In genomic region chr6:147949981-147950622, GRCh38 we compare ENCODE assay signal across 20 cellular contexts.
DNase-seq lines count a peak whose midpoint lies in the region; ATAC-seq and TF ChIP-seq lines count a peak whose summit lies in the region.
"Had no signal": no experiment of that assay in that cellular context is flagged by ENCODE, and none has a peak within 500 bp of the region (broad histone marks: within the 10 kb centered on the region; RNA-seq: fewer than 3 reads in every experiment).

No MANE protein-coding gene starts in this region.

- peak; percentile 36 for ATAC-seq in stimulated activated memory B cell treated with anti-CD40 and anti-IgM and Interleukin-4, amounts not matched to agents 10 μg/mL and 1 μg/mL and 100 μg/mL, for 72 hours
- ATAC-seq in GM21717 (IDR thresholded peaks at IDR 0.05; ENCODE audit: unreplicated experiment): no peak
- ATAC-seq in left colon: no peak
- ATAC-seq: naive thymus-derived CD8-positive, alpha-beta T cell had no signal

- H3K4me1 ChIP-seq in breast epithelium: no peaks in the 10 kb centered on the region
- H3K4me1 ChIP-seq: psoas muscle had no signal

- DNase-seq in H4 (ENCODE audit: low spot score): peak; percentile 6
- DNase-seq in breast epithelium (ENCODE audit: low spot score in 2 of 2): no peak
- DNase-seq in kidney glomerular epithelial cell (lab: John Stamatoyannopoulos, UW): peak; percentile 13
- DNase-seq in NCI-H2107 (lab: John Stamatoyannopoulos, UW): no peak
- no peak for DNase-seq in NCI-H345 treated with DMSO at 0.1 percent for 48 hours (lab: John Stamatoyannopoulos, UW; ENCODE audit: unreplicated experiment)
- no peak for DNase-seq in left colon
- DNase-seq: activated CD4-positive, alpha-beta T cell treated with anti-CD3 and anti-CD28 coated beads for 1 hour; activated naive CD8-positive, alpha-beta T cell treated with anti-CD3 and anti-CD28 coated beads for 36 hours; GM23248; left ventricle myocardium superior; naive thymus-derived CD8-positive, alpha-beta T cell; NCI-H2171 treated with DMSO at 0.1 percent for 48 hours; NK-92 treated with Interleukin-12 subunit alpha and Interleukin-12 subunit beta, amount 100 ng/mL, for 24 hours; psoas muscle; T-helper 2 cell had no signal

- intact Hi-C loops in breast epithelium (cut with DNase I; ENCODE audit: low total_unique reads): no loop called here
- intact Hi-C loops in left colon (cut with DNase I, micrococcal nuclease): no loop called here

- H3K4me1 Mint-ChIP-seq in stimulated activated memory B cell treated with anti-CD40 and anti-IgM and Interleukin-4, amounts not matched to agents 10 μg/mL and 1 μg/mL and 100 μg/mL, for 72 hours: no peaks in the 10 kb centered on the region
- H3K4me1 Mint-ChIP-seq: activated naive CD8-positive, alpha-beta T cell treated with anti-CD3 and anti-CD28 coated beads for 36 hours; naive thymus-derived CD8-positive, alpha-beta T cell had no signal

- H3K4me3 Mint-ChIP-seq in stimulated activated memory B cell treated with anti-CD40 and anti-IgM and Interleukin-4, amounts not matched to agents 10 μg/mL and 1 μg/mL and 100 μg/mL, for 72 hours: no peak overlapping the region
- H3K4me3 Mint-ChIP-seq: activated naive CD8-positive, alpha-beta T cell treated with anti-CD3 and anti-CD28 coated beads for 36 hours; dendritic cell treated with granulocyte-macrophage colony-stimulating factor and Interleukin-4, amounts not matched to agents 40 ng/mL and 50 ng/mL, for 4 days; naive thymus-derived CD8-positive, alpha-beta T cell had no signal

- TF ChIP-seq POLR2A in breast epithelium (IDR thresholded peaks at IDR 0.05): no peak

- no peaks in the 10 kb centered on the region for H3K9me3 ChIP-seq in breast epithelium
- H3K9me3 ChIP-seq: esophagus muscularis mucosa, psoas muscle, tibial nerve had no signal

- no peaks in the 10 kb centered on the region for H3K36me3 ChIP-seq in breast epithelium
- H3K36me3 ChIP-seq: esophagus muscularis mucosa, tibial nerve had no signal

- no peaks in the 10 kb centered on the region for H3K36me3 Mint-ChIP-seq in stimulated activated memory B cell treated with anti-CD40 and anti-IgM and Interleukin-4, amounts not matched to agents 10 μg/mL and 1 μg/mL and 100 μg/mL, for 72 hours
- H3K36me3 Mint-ChIP-seq: activated naive CD8-positive, alpha-beta T cell treated with anti-CD3 and anti-CD28 coated beads for 36 hours; naive thymus-derived CD8-positive, alpha-beta T cell had no signal

- H3K9me3 Mint-ChIP-seq in stimulated activated memory B cell treated with anti-CD40 and anti-IgM and Interleukin-4, amounts not matched to agents 10 μg/mL and 1 μg/mL and 100 μg/mL, for 72 hours: peaks cover 9% of the 10 kb centered on the region

- no peak overlapping the region for H3K27ac Mint-ChIP-seq in stimulated activated memory B cell treated with anti-CD40 and anti-IgM and Interleukin-4, amounts not matched to agents 10 μg/mL and 1 μg/mL and 100 μg/mL, for 72 hours
- H3K27ac Mint-ChIP-seq: activated naive CD8-positive, alpha-beta T cell treated with anti-CD3 and anti-CD28 coated beads for 36 hours; dendritic cell treated with granulocyte-macrophage colony-stimulating factor and Interleukin-4, amounts not matched to agents 40 ng/mL and 50 ng/mL, for 4 days; naive thymus-derived CD8-positive, alpha-beta T cell had no signal

- no peaks in the 10 kb centered on the region for H3K27me3 ChIP-seq in breast epithelium
- H3K27me3 ChIP-seq: esophagus muscularis mucosa, tibial nerve had no signal

- no peak for TF ChIP-seq CTCF in breast epithelium (IDR thresholded peaks at IDR 0.05)

- H3K4me3 ChIP-seq in breast epithelium: peak overlapping the region in 1 of 3 donors; percentile 19
- H3K4me3 ChIP-seq: esophagus muscularis mucosa, GM23248, psoas muscle, tibial nerve had no signal

- no peaks in the 10 kb centered on the region for H3K27me3 Mint-ChIP-seq in stimulated activated memory B cell treated with anti-CD40 and anti-IgM and Interleukin-4, amounts not matched to agents 10 μg/mL and 1 μg/mL and 100 μg/mL, for 72 hours
- H3K27me3 Mint-ChIP-seq: dendritic cell treated with granulocyte-macrophage colony-stimulating factor and Interleukin-4, amounts not matched to agents 40 ng/mL and 50 ng/mL, for 4 days had no signal

- peak overlapping the region; percentile 76 to 88 for H3K27ac ChIP-seq in breast epithelium
- H3K27ac ChIP-seq: GM23248, psoas muscle had no signal

Comparison
In these comparisons a context has a peak if more than half of its experiments do, and no peak if none do; other contexts are left out.
1. DNase-seq: peak in H4 (single experiment) and kidney glomerular epithelial cell (single experiment); none in breast epithelium (0 of 2), NCI-H2107 (single experiment), NCI-H345 treated with DMSO at 0.1 percent for 48 hours (single experiment) and left colon (0 of 2).